1 cellular context compared by ENCODE assay signal in genomic region chr10:35439172-35439571, GRCh38.
TF ChIP-seq lines count a peak whose summit lies in the region.

No MANE protein-coding gene starts in this region.

TF ChIP-seq in K562, 482 proteins besides CTCF, POLR2A, EP300 and RAD21 (continued from another document and continues in another):
- TF ChIP-seq ZNF280A (IDR thresholded peaks at IDR 0.05; ENCODE audit: low read depth, partially characterized antibody) (peak; percentile 77), SRSF1 (IDR thresholded peaks at IDR 0.05; ENCODE audit: low read depth, low read length) (no peak), ZNF224 (CRISPR knock-in tag; IDR thresholded peaks at IDR 0.05) (no peak), NR2C2 (CRISPR knock-in tag; IDR thresholded peaks at IDR 0.05) (no peak), NR2C2 (tag; IDR thresholded peaks at IDR 0.05) (no peak), ATF4 (CRISPR knock-in tag; IDR thresholded peaks at IDR 0.05) (no peak), NFIC (IDR thresholded peaks at IDR 0.05) (no peak), DEAF1 (CRISPR knock-in tag; IDR thresholded peaks at IDR 0.05) (no peak), ZFPM2 (CRISPR knock-in tag; IDR thresholded peaks at IDR 0.05) (no peak), ETS2 (tag; IDR thresholded peaks at IDR 0.05; ENCODE audit: borderline replicate concordance, poor library complexity, severe bottlenecking) (no peak), TRIM28 (IDR thresholded peaks at IDR 0.05) (peak; percentile 78; the same call in 1 of the 2 replicates), ZFP30 (CRISPR knock-in tag; IDR thresholded peaks at IDR 0.05; ENCODE audit: borderline replicate concordance) (peak; percentile 91), XRCC5 (IDR thresholded peaks at IDR 0.05; ENCODE audit: low read depth, low read length) (no peak), POLR2B (IDR thresholded peaks at IDR 0.05; ENCODE audit: low read depth, partially characterized antibody) (no peak), ZNF318 (IDR thresholded peaks at IDR 0.05; ENCODE audit: borderline replicate concordance in 1 of 2, low read depth in 1 of 2) (no peak), COPS2 (conservative IDR thresholded peaks at IDR 0.05) (no peak), FOXK2 (conservative IDR thresholded peaks at IDR 0.05 in 1 of 2, IDR thresholded peaks at IDR 0.05 in 1 of 2; ENCODE audit: low read depth in 2 of 2) (0 out of 4 replicates have a peak, but pooled peaks of 1 of the 2 experiments have one; percentile 23), TRIM24 (IDR thresholded peaks at IDR 0.05) (peak in 1 of 2 experiments; percentile 59; a peak in 2 of 4 replicates), JUNB (CRISPR knock-in tag; conservative IDR thresholded peaks at IDR 0.05) (no peak), ELF4 (CRISPR knock-in tag; IDR thresholded peaks at IDR 0.05) (no peak), ZMIZ1 (IDR thresholded peaks at IDR 0.05; ENCODE audit: low read depth in 2 of 2, low read length in 2 of 2) (no peak), MITF (IDR thresholded peaks at IDR 0.05) (no peak), THRA (IDR thresholded peaks at IDR 0.05) (no peak), CSDE1 (IDR thresholded peaks at IDR 0.05) (no peak), ZNF655 (CRISPR knock-in tag; IDR thresholded peaks at IDR 0.05) (no peak), POU5F1 (IDR thresholded peaks at IDR 0.05; ENCODE audit: borderline replicate concordance, low read depth, low read length, partially characterized antibody) (no peak), TFAP4 (CRISPR knock-in tag; IDR thresholded peaks at IDR 0.05; ENCODE audit: borderline replicate concordance) (no peak), PREB (CRISPR knock-in tag; IDR thresholded peaks at IDR 0.05) (no peak), RBFOX2 (IDR thresholded peaks at IDR 0.05; ENCODE audit: low read depth, low read length) (no peak), CBX2 (IDR thresholded peaks at IDR 0.05; ENCODE audit: insufficient read depth, low read length, poor library complexity, severe bottlenecking) (no peak), ZNF174 (CRISPR knock-in tag; IDR thresholded peaks at IDR 0.05) (no peak), ZNF431 (CRISPR knock-in tag; IDR thresholded peaks at IDR 0.05) (no peak), HLTF (IDR thresholded peaks at IDR 0.05) (peak; percentile 18; the same call in 1 of the 2 replicates), ZKSCAN1 (IDR thresholded peaks at IDR 0.05; ENCODE audit: low read depth, low read length) (no peak), SIN3A (IDR thresholded peaks at IDR 0.05; ENCODE audit: borderline replicate concordance in 2 of 2, control insufficient read depth in 1 of 2, low read depth in 2 of 2, low read length in 2 of 2) (no peak), MYBL2 (IDR thresholded peaks at IDR 0.05; ENCODE audit: low read depth) (no peak), MYBL2 (CRISPR knock-in tag; IDR thresholded peaks at IDR 0.05; ENCODE audit: borderline replicate concordance) (no peak), RB1 (IDR thresholded peaks at IDR 0.05; ENCODE audit: low read depth) (no peak), ATF7 (IDR thresholded peaks at IDR 0.05) (no peak)
